In the genomic region with DNA sequence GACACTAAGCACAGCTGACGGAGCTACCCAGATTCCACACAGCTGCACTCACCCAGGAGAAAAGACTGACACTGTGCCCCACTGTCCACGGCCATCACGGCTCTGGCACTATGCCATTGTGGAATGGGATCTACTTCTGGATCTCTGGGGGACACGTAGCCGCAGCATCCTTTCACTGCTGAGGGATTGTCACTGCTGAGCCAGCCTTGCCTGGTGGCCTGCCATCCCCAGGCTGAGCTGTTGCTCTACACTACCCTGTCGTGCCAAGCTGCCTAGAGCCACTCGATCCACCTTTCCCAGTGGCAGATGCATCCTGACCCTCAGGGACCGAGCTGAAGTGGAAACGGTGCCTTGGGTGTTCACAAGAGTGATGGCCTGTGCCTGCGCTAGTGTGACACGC, we compare ENCODE assay signal across 1 cellular context.
TF ChIP-seq lines count a peak whose summit lies in the region.

No MANE protein-coding gene starts in this region.

TF ChIP-seq in HEK293T, 16 proteins besides CTCF, POLR2A, EP300 and RAD21 (continued from another document):
- TF ChIP-seq NFRKB (IDR thresholded peaks at IDR 0.05): no peak
TF ChIP-seq in HEK293T: peak in this region for 0.
